17 cellular contexts compared by ENCODE assay signal in genomic region chr20:3904224-3904623, GRCh38. TPM values are rescaled to one million over a fixed set of nuclear protein-coding genes. Genes with fewer than 3 reads are reported as not detected.
DNase-seq lines count a peak whose midpoint lies in the region; ATAC-seq, FAIRE-seq and TF ChIP-seq lines count a peak whose summit lies in the region.
"Had no signal": no experiment of that assay in that cellular context is flagged by ENCODE, and none has a peak within 500 bp of the region (broad histone marks: within the 10 kb centered on the region; RNA-seq: fewer than 3 reads in every experiment).

No MANE protein-coding gene starts in this region.

- H3K36me3 ChIP-seq in SK-N-MC (ENCODE audit: insufficient read depth, low read length) (peaks cover 24% of the 10 kb centered on the region), HepG2 (replicated peaks in 1 of 2; ENCODE audit: control insufficient read depth in 1 of 2, insufficient read depth in 2 of 2, low read length in 2 of 2) (peaks cover 13 to 48% of the 10 kb centered on the region in 2 experiments)

- DNase-seq in CD14-positive monocyte (ENCODE audit: low spot score) = no peak
- no peak for DNase-seq in CD4-positive, alpha-beta T cell
- DNase-seq in SK-N-MC (ENCODE audit: low read depth, low spot score) = no peak
- peak; percentile 72 for DNase-seq in HepG2 (ENCODE audit: low spot score)
- DNase-seq in germinal center (ENCODE audit: low spot score) = no peak
- no peak for DNase-seq in NCI-H69 (lab: John Stamatoyannopoulos, UW)
- DNase-seq in cardiac septum (ENCODE audit: low spot score) = no peak
- DNase-seq: Caco-2, MG63, NCI-H1092 treated with DMSO at 0.1 percent for 48 hours, NCI-H1694 treated with DMSO at 0.1 percent for 48 hours, NCI-H345, NCI-H526 treated with DMSO at 0.1 percent for 48 hours, PC-3 had no signal

- no peak for TF ChIP-seq POLR2A in HepG2 (IDR thresholded peaks at IDR 0.05; ENCODE audit: insufficient read depth in 1 of 2, low read depth in 2 of 2, low read length in 2 of 2)

- H3K79me2 ChIP-seq in HepG2 (ENCODE audit: insufficient read depth, low read length) = peaks cover 96% of the 10 kb centered on the region

- H3K4me2 ChIP-seq in HepG2 (ENCODE audit: low read depth, low read length) = no peak overlapping the region; the same call in 1 of the 2 replicates
- H3K4me2 ChIP-seq: KMS-11 had no signal

- TF ChIP-seq RAD21 in HepG2 (CRISPR knock-in tag; IDR thresholded peaks at IDR 0.05) = no peak

- H3K27ac Mint-ChIP-seq in CD14-positive monocyte = peak overlapping the region in 6 of 7 donors; percentile 41 to 95 (median 83)
- peak overlapping the region; percentile 60 for H3K27ac Mint-ChIP-seq in CD4-positive, alpha-beta T cell

- no peak for FAIRE-seq in HepG2 (lab: Jason Lieb, UNC)
- FAIRE-seq: H1 had no signal

- H3K27ac ChIP-seq in CD4-positive, alpha-beta T cell (ENCODE audit: low read depth, low read length) = no peak overlapping the region
- H3K27ac ChIP-seq in SK-N-MC = peak overlapping the region; percentile 60; the same call in 1 of the 2 replicates
- peak overlapping the region; percentile 43 for H3K27ac ChIP-seq in HepG2 (ENCODE audit: extremely low read length, insufficient read depth, low read length)
- H3K27ac ChIP-seq: HL-60, KMS-11 had no signal

- 50% methylated on average over 2 of the region's 2 CpGs for WGBS in HepG2 (ENCODE audit: low lambda C conversion rate)

- TF ChIP-seq EP300 in HepG2 (IDR thresholded peaks at IDR 0.05; ENCODE audit: low read depth in 2 of 2, low read length in 2 of 2) (0 out of 4 replicates have a peak, but pooled peaks of 1 of the 2 experiments have one; percentile 38), HepG2 (CRISPR knock-in tag; IDR thresholded peaks at IDR 0.05; ENCODE audit: borderline replicate concordance) (no peak)

- H3K4me3 Mint-ChIP-seq in CD14-positive monocyte = no peak overlapping the region
- no peak overlapping the region for H3K4me3 Mint-ChIP-seq in CD4-positive, alpha-beta T cell

- no peak overlapping the region for H2AFZ ChIP-seq in HepG2 (ENCODE audit: low read length)

- peaks cover 72% of the 10 kb centered on the region for H3K4me1 Mint-ChIP-seq in CD14-positive monocyte
- peaks cover 72% of the 10 kb centered on the region for H3K4me1 Mint-ChIP-seq in CD4-positive, alpha-beta T cell (ENCODE audit: low read depth)

- intact Hi-C loops in CD14-positive monocyte (cut with micrococcal nuclease) (loop anchor here in 1 of 2 donors (5.0 kb wide), 1 partner anchor 183 kb away; no protein-coding TSS in a partner anchor), HepG2 (cut with micrococcal nuclease; ENCODE audit: unreplicated experiment) (no loop called here), cardiac septum (cut with DNase I) (no loop called here)
- intact Hi-C loops in CD4-positive, alpha-beta T cell (cut with DNase I, micrococcal nuclease) = loop anchor here in 1 of 2 experiments (10.0 kb wide), 1 partner anchor 81 kb away; no protein-coding TSS in a partner anchor

- H3K9ac ChIP-seq in SK-N-MC (ENCODE audit: insufficient read length) = no peak overlapping the region
- H3K9ac ChIP-seq in HepG2 (ENCODE audit: insufficient read depth, low read depth, low read length) = no peak overlapping the region
- H3K9ac ChIP-seq: KMS-11 had no signal

- CTCF ChIA-PET in CD4-positive, alpha-beta T cell (lab: Charles Lee) = no interaction called here
- CTCF ChIA-PET in HepG2 (lab: Yijun Ruan, JAX; ENCODE audit: low intra/inter-chr PET ratio, low total read pairs) = no interaction called here

- H3K9me3 ChIP-seq in CD4-positive, alpha-beta T cell (ENCODE audit: control insufficient read depth, low read length) = no peaks in the 10 kb centered on the region
- no peaks in the 10 kb centered on the region for H3K9me3 ChIP-seq in SK-N-MC (ENCODE audit: low read depth, low read length)
- H3K9me3 ChIP-seq in HepG2 (ENCODE audit: low read length) = no peaks in the 10 kb centered on the region
- H3K9me3 ChIP-seq: Caco-2, MG63 had no signal

- TF ChIP-seq CTCF in CD14-positive monocyte (IDR thresholded peaks at IDR 0.05) (no peak), HepG2 (CRISPR knock-in tag; IDR thresholded peaks at IDR 0.05) (no peak)
- no peak for TF ChIP-seq CTCF in CD4-positive, alpha-beta T cell (IDR thresholded peaks at IDR 0.05)

- no peaks in the 10 kb centered on the region for H3K27me3 ChIP-seq in CD4-positive, alpha-beta T cell (ENCODE audit: control insufficient read depth, insufficient read depth, low read length)
- no peaks in the 10 kb centered on the region for H3K27me3 ChIP-seq in HepG2 (ENCODE audit: control insufficient read depth in 1 of 2, insufficient read depth in 2 of 2, low read length in 2 of 2)
- H3K27me3 ChIP-seq: MG63 had no signal

- peaks cover 96% of the 10 kb centered on the region for H4K20me1 ChIP-seq in HepG2 (ENCODE audit: insufficient read depth, low read length)

- no TSS peak for BruUV-seq in HepG2 (replicated peaks; lab: Mats Ljungman, UMichigan)

- no peak for ATAC-seq in CD4-positive, alpha-beta T cell (ENCODE audit: poor library complexity)
- ATAC-seq in HepG2 = peak; percentile 54
- ATAC-seq: PC-3 had no signal

- H3K4me1 ChIP-seq in HepG2 (ENCODE audit: insufficient read depth, low read length) = peaks cover 55% of the 10 kb centered on the region

- H3K9me3 Mint-ChIP-seq in CD14-positive monocyte = no peaks in the 10 kb centered on the region
- no peaks in the 10 kb centered on the region for H3K9me3 Mint-ChIP-seq in CD4-positive, alpha-beta T cell

- POLR2A ChIA-PET in CD4-positive, alpha-beta T cell (lab: Charles Lee) = no interaction called here
- POLR2A ChIA-PET in HepG2 (lab: Yijun Ruan, JAX) = no interaction called here

- peaks cover 0 to 4% (median 0%) of the 10 kb centered on the region in 3 donors for H3K27me3 Mint-ChIP-seq in CD14-positive monocyte (ENCODE audit: low read depth in 3 of 3)
- H3K27me3 Mint-ChIP-seq in CD4-positive, alpha-beta T cell = no peaks in the 10 kb centered on the region

- in situ Hi-C loops in HepG2 (cut with HindIII; ENCODE audit: extremely low pct_ligation_motif_present, low pct_unique_long_range_greater_than_20kb) = no loop called here

- peaks cover 21 to 24% of the 10 kb centered on the region in 2 donors for H3K36me3 Mint-ChIP-seq in CD14-positive monocyte
- H3K36me3 Mint-ChIP-seq in CD4-positive, alpha-beta T cell (ENCODE audit: low read depth) = peaks cover 20% of the 10 kb centered on the region

- no peak overlapping the region for H3K4me3 ChIP-seq in SK-N-MC
- H3K4me3 ChIP-seq in HepG2 (replicated peaks in 1 of 3; ENCODE audit: insufficient read depth in 1 of 3, low read depth in 2 of 3, low read length in 3 of 3) = no peak overlapping the region
- H3K4me3 ChIP-seq: MG63 had no signal

RNA-seq across cellular contexts. Expression of gene PANK2, which starts 15.0 kb away (rescaled TPM):
- 10 to 100 TPM; 48.0 to 65.7 TPM for polyA plus RNA-seq in CD14-positive monocyte
- 10 to 100 TPM; 49.0 to 51.1 TPM for total RNA-seq in CD4-positive, alpha-beta T cell
- total RNA-seq in HepG2 (2016; rRNA removed; fragmentation: Illumina TruSeq; extraction: Trizol) = 123 and 127 TPM in 2 replicates
- total RNA-seq in HepG2 (2016; cell fraction: cytosol; rRNA removed; fragmentation: Illumina TruSeq; extraction: Trizol; ENCODE audit: low read depth) = 91.5 and 107 TPM in 2 replicates
- total RNA-seq in HepG2 (2016; cell fraction: insoluble cytoplasmic fraction; rRNA removed; fragmentation: Illumina TruSeq; extraction: Trizol) = 126 TPM in 2 replicates
- total RNA-seq in HepG2 (2016; cell fraction: membrane; rRNA removed; fragmentation: Illumina TruSeq; extraction: Trizol) = 107 and 121 TPM in 2 replicates
- total RNA-seq in HepG2 (2016; cell fraction: nucleus; rRNA removed; fragmentation: Illumina TruSeq; extraction: Trizol) = 89.8 and 90.2 TPM in 2 replicates
- 31.2 and 39.2 TPM in 2 replicates for polyA plus RNA-seq in HepG2 (2011; rRNA removed)
- polyA plus RNA-seq in HepG2 (2011; cell fraction: cytosol; rRNA removed) = 23.0 and 31.7 TPM in 2 replicates
- polyA plus RNA-seq in HepG2 (2011; cell fraction: nucleus; rRNA removed) = 41.6 and 42.6 TPM in 2 replicates
- polyA plus RNA-seq in HepG2 (2012) = 57.3 and 61.8 TPM in 2 replicates
- 37.8 and 43.1 TPM in 2 replicates for polyA plus RNA-seq in HepG2 (2016; cell fraction: cytosol; fragmentation: Illumina TruSeq; extraction: Trizol; ENCODE audit: low read depth)
- 105 and 120 TPM in 2 replicates for polyA plus RNA-seq in HepG2 (2016; cell fraction: insoluble cytoplasmic fraction; fragmentation: Illumina TruSeq; extraction: Trizol; ENCODE audit: low read depth)
- 70.7 and 71.1 TPM in 2 replicates for polyA plus RNA-seq in HepG2 (2016; cell fraction: membrane; fragmentation: Illumina TruSeq; extraction: Trizol; ENCODE audit: low read depth)
- 77.9 and 84.3 TPM in 2 replicates for polyA plus RNA-seq in HepG2 (2016; cell fraction: nucleus; fragmentation: Illumina TruSeq; extraction: Trizol; ENCODE audit: insufficient read depth, low read depth)
- polyA minus RNA-seq in HepG2 (2011; rRNA and poly(A)+ RNA removed; ENCODE audit: low replicate concordance) = 24.2 and 40.6 TPM in 2 replicates
- polyA minus RNA-seq in HepG2 (2011; cell fraction: cytosol; rRNA and poly(A)+ RNA removed) = 23.3 and 28.9 TPM in 2 replicates
- 83.4 and 101 TPM in 2 replicates for polyA minus RNA-seq in HepG2 (2011; cell fraction: nucleus; rRNA and poly(A)+ RNA removed)
- total RNA-seq in cardiac septum = 21.5 TPM

RNA-seq across cellular contexts. Expression of gene MAVS, which starts 57.6 kb away (rescaled TPM):
- polyA plus RNA-seq in CD14-positive monocyte (1 to 10 TPM; 1.8 to 3.2 TPM), HepG2 (2011; rRNA removed) (27.3 and 27.8 TPM in 2 replicates)
- 10 to 100 TPM; 13.6 to 14.7 TPM for total RNA-seq in CD4-positive, alpha-beta T cell
- total RNA-seq in HepG2 (2016; rRNA removed; fragmentation: Illumina TruSeq; extraction: Trizol) (36.6 and 44.4 TPM in 2 replicates), cardiac septum (39.5 TPM)
- 4.7 and 5.3 TPM in 2 replicates for total RNA-seq in HepG2 (2016; cell fraction: cytosol; rRNA removed; fragmentation: Illumina TruSeq; extraction: Trizol; ENCODE audit: low read depth)
- total RNA-seq in HepG2 (2016; cell fraction: insoluble cytoplasmic fraction; rRNA removed; fragmentation: Illumina TruSeq; extraction: Trizol) = 37.6 and 37.9 TPM in 2 replicates
- total RNA-seq in HepG2 (2016; cell fraction: membrane; rRNA removed; fragmentation: Illumina TruSeq; extraction: Trizol) = 17.4 and 17.9 TPM in 2 replicates
- 23.6 and 27.3 TPM in 2 replicates for total RNA-seq in HepG2 (2016; cell fraction: nucleus; rRNA removed; fragmentation: Illumina TruSeq; extraction: Trizol)
- 15.7 and 16.8 TPM in 2 replicates for polyA plus RNA-seq in HepG2 (2011; cell fraction: cytosol; rRNA removed)
- 36.4 and 42.5 TPM in 2 replicates for polyA plus RNA-seq in HepG2 (2011; cell fraction: nucleus; rRNA removed)
- polyA plus RNA-seq in HepG2 (2012) = 18.3 and 22.8 TPM in 2 replicates
- 2.6 TPM in 2 replicates for polyA plus RNA-seq in HepG2 (2016; cell fraction: cytosol; fragmentation: Illumina TruSeq; extraction: Trizol; ENCODE audit: low read depth)
- polyA plus RNA-seq in HepG2 (2016; cell fraction: insoluble cytoplasmic fraction; fragmentation: Illumina TruSeq; extraction: Trizol; ENCODE audit: low read depth) = 25.4 and 30.9 TPM in 2 replicates
- polyA plus RNA-seq in HepG2 (2016; cell fraction: membrane; fragmentation: Illumina TruSeq; extraction: Trizol; ENCODE audit: low read depth) = 6.2 and 7.0 TPM in 2 replicates
- polyA plus RNA-seq in HepG2 (2016; cell fraction: nucleus; fragmentation: Illumina TruSeq; extraction: Trizol; ENCODE audit: insufficient read depth, low read depth) = 35.3 and 39.8 TPM in 2 replicates
- polyA minus RNA-seq in HepG2 (2011; rRNA and poly(A)+ RNA removed; ENCODE audit: low replicate concordance) = 25.5 and 99.2 TPM in 2 replicates
- polyA minus RNA-seq in HepG2 (2011; cell fraction: cytosol; rRNA and poly(A)+ RNA removed) = 36.0 and 39.4 TPM in 2 replicates
- 27.7 and 33.1 TPM in 2 replicates for polyA minus RNA-seq in HepG2 (2011; cell fraction: nucleus; rRNA and poly(A)+ RNA removed)
